Comparison of ENCODE assay signal across 8 cellular contexts in genomic region chr5:155616779-155617392, GRCh38.
A peak's percentile ranks its signal among the peaks of the same experiment; 100 is the strongest.
DNase-seq lines count a peak whose midpoint lies in the region; ATAC-seq and TF ChIP-seq lines count a peak whose summit lies in the region.

No MANE protein-coding gene starts in this region.

- intact Hi-C loops in Right ventricle myocardium inferior (cut with DNase I), result loop anchor here (10.0 kb wide), 1 partner anchor 1208 kb away; no protein-coding TSS in a partner anchor
- intact Hi-C loops in cardiac septum (cut with DNase I), result loop anchor here (10.0 kb wide), 1 partner anchor 1208 kb away; no protein-coding TSS in a partner anchor
- intact Hi-C loops in OCI-LY7 (cut with micrococcal nuclease; ENCODE audit: unreplicated experiment), result loop anchor here (5.0 kb wide), 1 partner anchor 1515 kb away; no protein-coding TSS in a partner anchor

- BruUV-seq in OCI-LY7 (replicated peaks; lab: Mats Ljungman, UMichigan), result no TSS peak

- POLR2A ChIA-PET in OCI-LY7 (lab: Charles Lee), result interaction anchor here (0.6 kb wide), 1 partner anchor 730 kb away, joined by 3 read pairs; no protein-coding TSS in a partner anchor

- H3K4me3 ChIP-seq in OCI-LY7 (ENCODE audit: low read depth, low read length, poor library complexity, severe bottlenecking), result no peak overlapping the region

- peak; percentile 45 for DNase-seq in Right ventricle myocardium inferior (ENCODE audit: missing footprints)
- DNase-seq in cardiac septum (ENCODE audit: low spot score), result no peak
- peak; percentile 46 for DNase-seq in OCI-LY7 (ENCODE audit: low spot score)
- peak in 32 of 56 donors; percentile 1 to 59 (median 10) for DNase-seq in amygdala (lab: John Stamatoyannopoulos, UW)
- peak; percentile 87 for DNase-seq in iPS-NIHi7 (ENCODE audit: extremely low spot score)
- DNase-seq in stimulated activated CD8-positive, alpha-beta memory T cell treated with anti-CD3 and anti-CD28 coated beads, Interleukin-12 subunit alpha, Interleukin-12 subunit beta, amount 100 ng/mL, for 4 hours (ENCODE audit: low read depth), result peak; percentile 8
- no peak for DNase-seq in dedifferentiated amniotic fluid mesenchymal stem cell (ENCODE audit: extremely low spot score)

- H3K36me3 ChIP-seq in OCI-LY7 (ENCODE audit: insufficient read depth, low read length), result no peaks in the 10 kb centered on the region

- H3K27ac ChIP-seq in OCI-LY7 (ENCODE audit: low read depth, low read length, poor library complexity, severe bottlenecking), result no peak overlapping the region

- no peaks in the 10 kb centered on the region for H3K9me2 ChIP-seq in OCI-LY7 (ENCODE audit: insufficient read depth, low read length)

- ATAC-seq in Right ventricle myocardium inferior, result peak; percentile 50
- ATAC-seq in HG02798 (IDR thresholded peaks at IDR 0.05; ENCODE audit: poor library complexity, unreplicated experiment), result peak; percentile 80

- H3K9me3 ChIP-seq in OCI-LY7 (ENCODE audit: low read length), result no peaks in the 10 kb centered on the region

- CTCF ChIA-PET in OCI-LY7 (lab: Charles Lee; ENCODE audit: unreplicated experiment), result no interaction called here

- H3K4me1 ChIP-seq in OCI-LY7 (ENCODE audit: insufficient read depth, low read length, poor library complexity, severe bottlenecking), result no peaks in the 10 kb centered on the region

- H2AFZ ChIP-seq in OCI-LY7 (ENCODE audit: low read length), result no peak overlapping the region

- no peak overlapping the region for H3K4me2 ChIP-seq in OCI-LY7 (ENCODE audit: low read length)

- no peaks in the 10 kb centered on the region for H3K79me2 ChIP-seq in OCI-LY7 (ENCODE audit: insufficient read depth, low read depth, low read length)

- peak; percentile 86 for TF ChIP-seq CTCF in OCI-LY7 (conservative IDR thresholded peaks at IDR 0.05; ENCODE audit: low read length)

- H4K20me1 ChIP-seq in OCI-LY7 (ENCODE audit: insufficient read depth, low read length), result no peaks in the 10 kb centered on the region

Comparison
In these comparisons a context has a peak if more than half of its experiments do, and no peak if none do; other contexts are left out.
1. DNase-seq: peak in Right ventricle myocardium inferior (single experiment), OCI-LY7 (single experiment), amygdala (32 of 56), iPS-NIHi7 (single experiment) and stimulated activated CD8-positive, alpha-beta memory T cell treated with anti-CD3 and anti-CD28 coated beads, Interleukin-12 subunit alpha, Interleukin-12 subunit beta, amount 100 ng/mL, for 4 hours (single experiment); none in cardiac septum (single experiment) and dedifferentiated amniotic fluid mesenchymal stem cell (single experiment).